13 cellular contexts compared by ENCODE assay signal in the genomic region with DNA sequence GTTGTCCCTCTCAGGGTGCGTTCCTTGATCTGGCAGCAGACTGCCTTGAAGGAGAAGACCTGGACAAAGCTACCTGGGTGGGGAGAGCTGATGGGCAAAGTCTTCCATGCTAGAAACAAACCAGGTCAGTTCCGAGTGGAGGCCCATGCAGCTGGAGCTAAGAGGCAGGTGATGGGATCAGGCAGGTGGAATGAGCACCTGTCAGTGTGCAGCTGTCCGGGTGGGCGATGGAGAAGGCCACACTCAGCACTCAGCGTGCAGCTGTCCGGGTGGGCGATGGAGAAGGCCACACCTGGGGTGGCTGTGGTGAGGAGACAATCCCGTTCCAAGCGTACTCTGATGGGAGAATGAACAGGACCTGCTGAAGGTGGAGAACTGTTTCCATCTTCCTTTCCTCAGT.
A peak's percentile ranks its signal among the peaks of the same experiment; 100 is the strongest.
DNase-seq lines count a peak whose midpoint lies in the region; ATAC-seq and TF ChIP-seq lines count a peak whose summit lies in the region.
"Had no signal": no experiment of that assay in that cellular context is flagged by ENCODE, and none has a peak within 500 bp of the region (broad histone marks: within the 10 kb centered on the region; RNA-seq: fewer than 3 reads in every experiment).

No MANE protein-coding gene starts in this region.

- H3K4me3 ChIP-seq in IMR-90 (ENCODE audit: insufficient read depth, low read depth, low read length) (no peak overlapping the region), coronary artery (no peak overlapping the region)
- H3K4me3 ChIP-seq: BLaER1 treated with 17β-estradiol and CSF1 and Interleukin-3, amounts not matched to agents 10 nM and 100 nM had no signal

- intact Hi-C loops in IMR-90 (cut with micrococcal nuclease): no loop called here

- TF ChIP-seq POLR2A in IMR-90 (IDR thresholded peaks at IDR 0.05; ENCODE audit: low read depth, low read length): no peak

- POLR2A ChIA-PET in IMR-90 (lab: Charles Lee; ENCODE audit: unreplicated experiment): no interaction called here

- no peaks in the 10 kb centered on the region for H3K79me1 ChIP-seq in IMR-90 (ENCODE audit: low read depth in 1 of 2, low read length in 2 of 2)

- H2BK5ac ChIP-seq in IMR-90 (ENCODE audit: low read depth, low read length, poor library complexity, severe bottlenecking): no peak overlapping the region

- H4K20me1 ChIP-seq in IMR-90 (ENCODE audit: insufficient read depth, low read length): no peaks in the 10 kb centered on the region
- H4K20me1 ChIP-seq: BLaER1 treated with 17β-estradiol and CSF1 and Interleukin-3, amounts not matched to agents 10 nM and 100 nM had no signal

- no peak overlapping the region for H3K9ac ChIP-seq in IMR-90 (ENCODE audit: low read depth, low read length)
- H3K9ac ChIP-seq: BLaER1 treated with 17β-estradiol and CSF1 and Interleukin-3, amounts not matched to agents 10 nM and 100 nM had no signal

- H3K4me2 ChIP-seq in IMR-90 (ENCODE audit: low read depth, low read length): no peak overlapping the region
- H3K4me2 ChIP-seq: BLaER1 treated with 17β-estradiol and CSF1 and Interleukin-3, amounts not matched to agents 10 nM and 100 nM had no signal

- H2AFZ ChIP-seq in IMR-90 (replicated peaks; ENCODE audit: low read length, poor library complexity): peak overlapping the region; percentile 8

- H3K36me3 ChIP-seq in IMR-90 (ENCODE audit: control insufficient read depth, insufficient read depth, low read length): no peaks in the 10 kb centered on the region
- H3K36me3 ChIP-seq: BLaER1 treated with 17β-estradiol and CSF1 and Interleukin-3, amounts not matched to agents 10 nM and 100 nM had no signal

- ATAC-seq in IMR-90 (ENCODE audit: low read depth): no peak
- ATAC-seq: CD8-positive, alpha-beta T cell; HCT116 had no signal

- H3K27me3 ChIP-seq in IMR-90 (ENCODE audit: control insufficient read depth, insufficient read depth, low read length): no peaks in the 10 kb centered on the region
- H3K27me3 ChIP-seq: BLaER1 treated with 17β-estradiol and CSF1 and Interleukin-3, amounts not matched to agents 10 nM and 100 nM had no signal

- CTCF ChIA-PET in IMR-90 (lab: Yijun Ruan, JAX): no interaction called here

- H3K4ac ChIP-seq in IMR-90 (ENCODE audit: low read depth, low read length): no peak overlapping the region

- H2BK120ac ChIP-seq in IMR-90 (ENCODE audit: low read depth, low read length): no peak overlapping the region

- no peak overlapping the region for H3K14ac ChIP-seq in IMR-90 (replicated peaks; ENCODE audit: low read depth, low read length)

- H3K18ac ChIP-seq in IMR-90 (ENCODE audit: low read depth, low read length): no peak overlapping the region

- H2AK5ac ChIP-seq in IMR-90 (ENCODE audit: low read depth, low read length): no peak overlapping the region

- no peaks in the 10 kb centered on the region for H3K4me1 ChIP-seq in IMR-90 (ENCODE audit: control insufficient read depth, insufficient read depth, low read length)
- H3K4me1 ChIP-seq: BLaER1 treated with 17β-estradiol and CSF1 and Interleukin-3, amounts not matched to agents 10 nM and 100 nM had no signal

- H4K91ac ChIP-seq in IMR-90 (ENCODE audit: insufficient read depth, low read depth, low read length): no peak overlapping the region

- dilution Hi-C loops in IMR-90 (cut with HindIII; ENCODE audit: low sequenced_read_pairs, unreplicated experiment): no loop called here

- no peak overlapping the region for H3K23ac ChIP-seq in IMR-90 (ENCODE audit: low read depth, low read length)

- H3K9me3 ChIP-seq in IMR-90 (ENCODE audit: control insufficient read depth, insufficient read depth, low read length): peaks cover 66% of the 10 kb centered on the region

- no peak overlapping the region for H2AK9ac ChIP-seq in IMR-90 (replicated peaks; ENCODE audit: low read depth, low read length, poor library complexity)

- in situ Hi-C loops in IMR-90 (cut with MboI; ENCODE audit: low sequenced_read_pairs): no loop called here

- no peak overlapping the region for H4K5ac ChIP-seq in IMR-90 (ENCODE audit: low read depth, low read length)

- H3K27ac ChIP-seq in IMR-90 (ENCODE audit: insufficient read depth, low read length) (no peak overlapping the region), coronary artery (no peak overlapping the region)
- H3K27ac ChIP-seq: BLaER1 treated with 17β-estradiol and CSF1 and Interleukin-3, amounts not matched to agents 10 nM and 100 nM had no signal

- H3K56ac ChIP-seq in IMR-90 (ENCODE audit: extremely low read depth, insufficient read depth, low read length): no peak overlapping the region

- no peak for DNase-seq in IMR-90
- DNase-seq in coronary artery (ENCODE audit: low spot score): peak; percentile 66
- peak; percentile 78 for DNase-seq in mesenteric fat pad (ENCODE audit: low spot score)
- no peak for DNase-seq in inferior parietal cortex (ENCODE audit: extremely low spot score)
- no peak for DNase-seq in SHP77 (lab: John Stamatoyannopoulos, UW)
- DNase-seq in RKO (ENCODE audit: low spot score): no peak
- DNase-seq: Calu3, DMS79 treated with DMSO at 0.1 percent for 48 hours, GF-D8, HFFc6 had no signal

- H4K8ac ChIP-seq in IMR-90 (ENCODE audit: low read depth in 2 of 2, low read length in 2 of 2): no peak overlapping the region

- no peak overlapping the region for H2BK15ac ChIP-seq in IMR-90 (ENCODE audit: low read depth, low read length)

- no peak for TF ChIP-seq RAD21 in IMR-90 (IDR thresholded peaks at IDR 0.05; ENCODE audit: low read length)

- no CpG with 5 or more reads among the region's 9 CpGs for WGBS in IMR-90 (ENCODE audit: extremely low coverage in 2 of 2, insufficient read length in 1 of 2), 2 experiments

- BruUV-seq in IMR-90 (replicated peaks; lab: Mats Ljungman, UMichigan): no TSS peak

- no peak overlapping the region for H2BK20ac ChIP-seq in IMR-90 (ENCODE audit: low read depth, low read length)

- no peaks in the 10 kb centered on the region for H3K9me1 ChIP-seq in IMR-90 (ENCODE audit: insufficient read depth, low read length)

- TF ChIP-seq CTCF in IMR-90 (conservative IDR thresholded peaks at IDR 0.05; ENCODE audit: low read depth, low read length) (no peak), coronary artery (IDR thresholded peaks at IDR 0.05) (no peak)

TF ChIP-seq in IMR-90, 13 proteins besides CTCF, POLR2A, EP300 and RAD21:
- TF ChIP-seq, protein P1, sequence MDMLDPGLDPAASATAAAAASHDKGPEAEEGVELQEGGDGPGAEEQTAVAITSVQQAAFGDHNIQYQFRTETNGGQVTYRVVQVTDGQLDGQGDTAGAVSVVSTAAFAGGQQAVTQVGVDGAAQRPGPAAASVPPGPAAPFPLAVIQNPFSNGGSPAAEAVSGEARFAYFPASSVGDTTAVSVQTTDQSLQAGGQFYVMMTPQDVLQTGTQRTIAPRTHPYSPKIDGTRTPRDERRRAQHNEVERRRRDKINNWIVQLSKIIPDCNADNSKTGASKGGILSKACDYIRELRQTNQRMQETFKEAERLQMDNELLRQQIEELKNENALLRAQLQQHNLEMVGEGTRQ (IDR thresholded peaks at IDR 0.05; ENCODE audit: low read depth, low read length): no peak
- TF ChIP-seq, protein P2, sequence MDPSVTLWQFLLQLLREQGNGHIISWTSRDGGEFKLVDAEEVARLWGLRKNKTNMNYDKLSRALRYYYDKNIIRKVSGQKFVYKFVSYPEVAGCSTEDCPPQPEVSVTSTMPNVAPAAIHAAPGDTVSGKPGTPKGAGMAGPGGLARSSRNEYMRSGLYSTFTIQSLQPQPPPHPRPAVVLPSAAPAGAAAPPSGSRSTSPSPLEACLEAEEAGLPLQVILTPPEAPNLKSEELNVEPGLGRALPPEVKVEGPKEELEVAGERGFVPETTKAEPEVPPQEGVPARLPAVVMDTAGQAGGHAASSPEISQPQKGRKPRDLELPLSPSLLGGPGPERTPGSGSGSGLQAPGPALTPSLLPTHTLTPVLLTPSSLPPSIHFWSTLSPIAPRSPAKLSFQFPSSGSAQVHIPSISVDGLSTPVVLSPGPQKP (IDR thresholded peaks at IDR 0.05; ENCODE audit: borderline replicate concordance, low read depth, low read length): no peak
- TF ChIP-seq CEBPB (IDR thresholded peaks at IDR 0.05; ENCODE audit: low read depth, low read length): no peak
- no peak for TF ChIP-seq MAZ (IDR thresholded peaks at IDR 0.05; ENCODE audit: borderline replicate concordance, low read depth, low read length)
- no peak for TF ChIP-seq BHLHE40 (IDR thresholded peaks at IDR 0.05; ENCODE audit: low read depth, low read length)
- no peak for TF ChIP-seq FOS (IDR thresholded peaks at IDR 0.05; ENCODE audit: low read depth, low read length)
- no peak for TF ChIP-seq SMC3 (IDR thresholded peaks at IDR 0.05; ENCODE audit: low read depth, low read length)
- TF ChIP-seq NFE2L2 (IDR thresholded peaks at IDR 0.05; ENCODE audit: low read depth, low read length): no peak
- no peak for TF ChIP-seq CHD1 (IDR thresholded peaks at IDR 0.05; ENCODE audit: low read depth, low read length)
- TF ChIP-seq RFX5 (IDR thresholded peaks at IDR 0.05; ENCODE audit: low read depth, low read length): no peak
- no peak for TF ChIP-seq RCOR1 (IDR thresholded peaks at IDR 0.05; ENCODE audit: insufficient replicate concordance, low read length)
- TF ChIP-seq MAFK (IDR thresholded peaks at IDR 0.05; ENCODE audit: low read depth, low read length): no peak
- no peak for TF ChIP-seq MXI1 (IDR thresholded peaks at IDR 0.05; ENCODE audit: borderline replicate concordance, low read depth, low read length)

Comparison
In these comparisons a context has a peak if more than half of its experiments do, and no peak if none do; other contexts are left out.
1. DNase-seq: peak in coronary artery (single experiment) and mesenteric fat pad (single experiment); none in IMR-90 (single experiment), inferior parietal cortex (single experiment), SHP77 (0 of 2) and RKO (single experiment).